21 cellular contexts compared by ENCODE assay signal in genomic region chr3:127613406-127613805, GRCh38. TPM values are rescaled to one million over a fixed set of nuclear protein-coding genes. Genes with fewer than 3 reads are reported as not detected.
DNase-seq lines count a peak whose midpoint lies in the region; TF ChIP-seq lines count a peak whose summit lies in the region.
"Had no signal": no experiment of that assay in that cellular context is flagged by ENCODE, and none has a peak within 500 bp of the region (broad histone marks: within the 10 kb centered on the region; RNA-seq: fewer than 3 reads in every experiment).

No MANE protein-coding gene starts in this region.

- no peak for TF ChIP-seq CTCF in Loucy (conservative IDR thresholded peaks at IDR 0.05; ENCODE audit: low read length)
- TF ChIP-seq CTCF in brain (conservative IDR thresholded peaks at IDR 0.05): no peak
- TF ChIP-seq CTCF in spleen (IDR thresholded peaks at IDR 0.05 in 8 of 11, conservative IDR thresholded peaks at IDR 0.05 in 3 of 11): no peak

- peak overlapping the region; percentile 30 for H3K4me2 ChIP-seq in Loucy (ENCODE audit: low read depth, low read length, poor library complexity, severe bottlenecking)

- H3K9me3 Mint-ChIP-seq in brain: no peaks in the 10 kb centered on the region
- H3K9me3 Mint-ChIP-seq: activated B cell treated with CpG ODN at 0.5 μM for 24 hours; central memory CD8-positive, alpha-beta T cell; stimulated activated naive CD8-positive, alpha-beta T cell treated with anti-CD3 and anti-CD28 coated beads, Interleukin-15, Interleukin-2, amounts not matched to agents 100 ng/mL and 50 ng/mL, for 24 hours had no signal

- peaks cover 76% of the 10 kb centered on the region for H4K20me1 ChIP-seq in Loucy (ENCODE audit: insufficient read depth, low read length, poor library complexity, severe bottlenecking)

- peaks cover 72% of the 10 kb centered on the region for H3K79me2 ChIP-seq in Loucy (ENCODE audit: insufficient read depth, low read length)

- H3K4me1 Mint-ChIP-seq in brain: peaks cover 15% of the 10 kb centered on the region
- H3K4me1 Mint-ChIP-seq: central memory CD8-positive, alpha-beta T cell had no signal

- H3K9me2 ChIP-seq in Loucy (replicated peaks; ENCODE audit: low read depth, low read length): no peaks in the 10 kb centered on the region

- no peaks in the 10 kb centered on the region for H3K27me3 Mint-ChIP-seq in brain
- H3K27me3 Mint-ChIP-seq: activated B cell treated with CpG ODN at 0.5 μM for 24 hours; central memory CD8-positive, alpha-beta T cell; stimulated activated naive CD8-positive, alpha-beta T cell treated with anti-CD3 and anti-CD28 coated beads, Interleukin-15, Interleukin-2, amounts not matched to agents 100 ng/mL and 50 ng/mL, for 24 hours had no signal

- H3K36me3 ChIP-seq in Loucy (ENCODE audit: insufficient read depth, low read length): peaks cover 95% of the 10 kb centered on the region; the same call in 1 of the 2 replicates
- H3K36me3 ChIP-seq in spleen: peaks cover 0 to 96% (median 45%) of the 10 kb centered on the region in 6 donors

- TF ChIP-seq POLR2A in spleen (IDR thresholded peaks at IDR 0.05): no peak

- H3K36me3 Mint-ChIP-seq in brain: peaks cover 46% of the 10 kb centered on the region

- no peaks in the 10 kb centered on the region for H3K27me3 ChIP-seq in Loucy (ENCODE audit: insufficient read depth, low read length, poor library complexity, severe bottlenecking)
- H3K27me3 ChIP-seq in spleen (replicated peaks in 1 of 7): no peaks in the 10 kb centered on the region
- H3K27me3 ChIP-seq: esophagus muscularis mucosa, gastroesophageal sphincter, tibial nerve had no signal

- no peak overlapping the region for H3K9ac ChIP-seq in Loucy (ENCODE audit: low read depth, low read length, poor library complexity, severe bottlenecking)

- no peaks in the 10 kb centered on the region for H3F3A ChIP-seq in Loucy (ENCODE audit: low read depth)

- DNase-seq in Daoy (ENCODE audit: low read depth) (peak; percentile 61), myocyte (ENCODE audit: low read depth) (peak; percentile 55), spleen (no peak), posterior vena cava (ENCODE audit: low spot score) (no peak), COR-L47 (lab: John Stamatoyannopoulos, UW) (no peak)
- no peak for DNase-seq in activated T-cell treated with anti-CD3 and anti-CD28 coated beads, Interleukin-2, amount 50 U/mL, for 1 hour
- DNase-seq: activated B cell treated with CpG ODN at 0.5 μM for 24 hours; activated CD4-positive, alpha-beta T cell treated with anti-CD3 and anti-CD28 coated beads, Interleukin-2, amount 50 U/mL, for 48 hours; IMR-90; MM.1S; NCI-H1436; NCI-H524 treated with DMSO at 0.1 percent for 48 hours; T1000 had no signal

- H3K4me3 ChIP-seq in Loucy (ENCODE audit: low read length, poor library complexity, severe bottlenecking): no peak overlapping the region
- no peak overlapping the region for H3K4me3 ChIP-seq in spleen
- H3K4me3 ChIP-seq: esophagus muscularis mucosa, gastroesophageal sphincter, tibial nerve had no signal

- H3K4me1 ChIP-seq in Loucy (ENCODE audit: insufficient read depth, low read length, poor library complexity, severe bottlenecking) (peaks cover 23% of the 10 kb centered on the region), spleen (peaks cover 0 to 25% (median 3%) of the 10 kb centered on the region in 6 donors)
- H3K4me1 ChIP-seq: gastroesophageal sphincter, tibial nerve had no signal

- peak overlapping the region in 4 of 5 experiments; percentile 46 to 79 (median 69) for H3K27ac Mint-ChIP-seq in brain
- H3K27ac Mint-ChIP-seq: activated B cell treated with CpG ODN at 0.5 μM for 24 hours; stimulated activated naive CD8-positive, alpha-beta T cell treated with anti-CD3 and anti-CD28 coated beads, Interleukin-15, Interleukin-2, amounts not matched to agents 100 ng/mL and 50 ng/mL, for 24 hours had no signal

- intact Hi-C loops in spleen (cut with DNase I; ENCODE audit: low total_unique reads) (no loop called here), posterior vena cava (cut with DNase I) (no loop called here)

- H2AFZ ChIP-seq in Loucy (ENCODE audit: low read length): no peak overlapping the region

- no peak overlapping the region for H3K27ac ChIP-seq in spleen
- H3K27ac ChIP-seq: esophagus muscularis mucosa, gastroesophageal sphincter, HL-60, tibial nerve had no signal

- peak overlapping the region in 1 of 5 experiments; percentile 32 for H3K4me3 Mint-ChIP-seq in brain
- H3K4me3 Mint-ChIP-seq: activated B cell treated with CpG ODN at 0.5 μM for 24 hours; central memory CD8-positive, alpha-beta T cell; stimulated activated naive CD8-positive, alpha-beta T cell treated with anti-CD3 and anti-CD28 coated beads, Interleukin-15, Interleukin-2, amounts not matched to agents 100 ng/mL and 50 ng/mL, for 24 hours had no signal

- H3K9me3 ChIP-seq in Loucy (ENCODE audit: insufficient read depth, low read depth, low read length): no peaks in the 10 kb centered on the region
- H3K9me3 ChIP-seq in spleen: no peaks in the 10 kb centered on the region
- H3K9me3 ChIP-seq: esophagus muscularis mucosa, gastroesophageal sphincter, tibial nerve had no signal

RNA-seq across cellular contexts. Expression of gene MCM2, which starts 15.2 kb away (rescaled TPM):
- 249 and 286 TPM in 2 replicates for total RNA-seq in Daoy (2014; rRNA removed; shearing (Covaris generic))
- 114 TPM for polyA plus RNA-seq in brain (ENCODE audit: insufficient read depth, low read depth, low replicate concordance)
- 14.8 and 14.9 TPM in 2 replicates for total RNA-seq in myocyte
- 8.8 TPM for polyA plus RNA-seq in myocyte (2012)
- total RNA-seq in spleen: 10 to 100 TPM in 6 of 7 donors, 1 to 10 TPM in 1; 7.4 to 23.5 (median 18.2) TPM
- 10 to 100 TPM in 2 of 3 donors, 1 to 10 TPM in 1; 5.5 to 14.3 (median 11.4) TPM for polyA plus RNA-seq in spleen
- total RNA-seq in posterior vena cava: 1 to 10 TPM; 4.0 to 5.6 TPM

RNA-seq across cellular contexts. Expression of gene PODXL2, which starts 15.6 kb away (rescaled TPM):
- total RNA-seq in Daoy (2014; rRNA removed; shearing (Covaris generic)): 55.3 and 78.7 TPM in 2 replicates
- 133 TPM for polyA plus RNA-seq in brain (ENCODE audit: insufficient read depth, low read depth, low replicate concordance)
- total RNA-seq in myocyte: 4.8 and 5.5 TPM in 2 replicates
- polyA plus RNA-seq in myocyte (2012): 2.9 TPM
- total RNA-seq in spleen: 1 to 10 TPM in 6 of 7 donors, under 1 TPM in 1; 0.77 to 3.1 (median 2.5) TPM
- polyA plus RNA-seq in spleen: 1 to 10 TPM in 2 of 3 donors, under 1 TPM in 1; 0.87 to 2.7 (median 1.4) TPM
- total RNA-seq in posterior vena cava: 1 to 10 TPM; 2.0 to 2.5 TPM

RNA-seq across cellular contexts. Expression of gene TPRA1, which starts 22.9 kb away (rescaled TPM):
- total RNA-seq in Daoy (2014; rRNA removed; shearing (Covaris generic)): 33.5 and 41.0 TPM in 2 replicates
- 19.0 TPM for polyA plus RNA-seq in brain (ENCODE audit: insufficient read depth, low read depth, low replicate concordance)
- 41.6 and 49.1 TPM in 2 replicates for total RNA-seq in myocyte
- 41.6 TPM for polyA plus RNA-seq in myocyte (2012)
- total RNA-seq in spleen: 10 to 100 TPM; 27.2 to 42.3 (median 31.8) TPM
- polyA plus RNA-seq in spleen: 10 to 100 TPM; 16.1 to 29.6 (median 27.6) TPM
- total RNA-seq in posterior vena cava: 10 to 100 TPM; 21.4 to 22.8 TPM

RNA-seq across cellular contexts. Expression of gene ABTB1, which starts 59.3 kb away (rescaled TPM):
- total RNA-seq in Daoy (2014; rRNA removed; shearing (Covaris generic)): 0.95 and 2.4 TPM in 2 replicates
- polyA plus RNA-seq in brain (ENCODE audit: insufficient read depth, low read depth, low replicate concordance): 43.7 TPM
- total RNA-seq in myocyte: 3.6 and 6.0 TPM in 2 replicates
- 33.3 TPM for polyA plus RNA-seq in myocyte (2012)
- total RNA-seq in spleen: 100 to 1,000 TPM in 6 of 7 donors, 10 to 100 TPM in 1; 91.9 to 172 (median 152) TPM
- 100 to 1,000 TPM in 2 of 3 donors, 10 to 100 TPM in 1; 57.9 to 156 (median 138) TPM for polyA plus RNA-seq in spleen
- total RNA-seq in posterior vena cava: 10 to 100 TPM; 27.7 to 28.9 TPM

Comparison
In these comparisons a context has a peak if more than half of its experiments do, and no peak if none do; other contexts are left out.
1. DNase-seq: peak in Daoy (single experiment) and myocyte (single experiment); none in activated T-cell treated with anti-CD3 and anti-CD28 coated beads, Interleukin-2, amount 50 U/mL, for 1 hour (single experiment), spleen (single experiment), posterior vena cava (single experiment) and COR-L47 (single experiment).
2. RNA of gene MCM2, which starts 15.2 kb away (total RNA-seq): 249 to 286 TPM in Daoy; 7.4 to 23.5 TPM in spleen, 14.8 to 14.9 TPM in myocyte and 4.0 to 5.6 TPM in posterior vena cava; every median in the first group is over 10 times any median in the second.